In the genomic region with DNA sequence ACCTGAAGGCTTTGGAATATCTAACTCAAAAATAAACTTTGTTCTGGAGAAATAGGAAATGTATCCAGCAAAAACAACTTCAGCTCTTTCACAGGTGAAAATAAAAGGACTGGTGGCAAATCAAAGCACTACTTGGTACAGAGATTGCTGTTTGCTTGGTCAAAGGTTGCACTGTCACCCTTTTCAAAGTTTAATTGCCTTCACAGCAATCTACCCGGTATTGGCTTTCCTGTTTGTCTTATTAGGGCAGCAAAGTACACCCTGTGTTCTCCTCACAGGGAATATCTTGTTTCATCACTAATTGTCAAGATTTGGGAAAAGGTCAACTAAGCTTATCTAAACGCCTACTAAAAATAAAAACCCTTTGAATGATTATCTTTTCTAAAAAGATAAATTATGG, we compare ENCODE assay signal across 23 cellular contexts.
"Had no signal": no experiment of that assay in that cellular context is flagged by ENCODE, and none has a peak within 500 bp of the region (broad histone marks: within the 10 kb centered on the region; RNA-seq: fewer than 3 reads in every experiment).

No MANE protein-coding gene starts in this region.

- H3K4me3 Mint-ChIP-seq: activated CD4-positive, alpha-beta memory T cell treated with anti-CD3 and anti-CD28 coated beads, Interleukin-2, amount 10 ng/mL, durations not matched to agents 7 days and 5 days; activated CD8-positive, alpha-beta memory T cell treated with anti-CD3 and anti-CD28 coated beads, Interleukin-2, amount 10 ng/mL, durations not matched to agents 7 days and 5 days; activated naive CD8-positive, alpha-beta T cell treated with anti-CD3 and anti-CD28 coated beads for 36 hours; activated T-helper 17 cell treated with anti-CD3 and anti-CD28 coated beads, Interleukin-2, amount 50 U/mL, for 72 hours; memory B cell; natural killer cell had no signal

- H3K36me3 ChIP-seq: neutrophil, tibial artery, vagina had no signal

- ATAC-seq: activated CD8-positive, alpha-beta memory T cell treated with anti-CD3 and anti-CD28 coated beads, Interleukin-2, amount 10 ng/mL, durations not matched to agents 7 days and 5 days; activated T-helper 17 cell treated with anti-CD3 and anti-CD28 coated beads, Interleukin-2, amount 50 U/mL, for 72 hours; foreskin keratinocyte; left ventricle myocardium superior; natural killer cell had no signal

- DNase-seq: activated CD4-positive, alpha-beta memory T cell treated with anti-CD3 and anti-CD28 coated beads, Interleukin-2, amount 10 ng/mL, durations not matched to agents 7 days and 5 days; activated CD4-positive, alpha-beta T cell treated with anti-CD3 and anti-CD28 coated beads for 48 hours; activated CD4-positive, CD25-positive, alpha-beta regulatory T cell; activated CD8-positive, alpha-beta memory T cell treated with anti-CD3 and anti-CD28 coated beads, Interleukin-2, amount 10 ng/mL, durations not matched to agents 7 days and 5 days; activated naive CD4-positive, alpha-beta T cell; activated naive CD8-positive, alpha-beta T cell treated with anti-CD3 and anti-CD28 coated beads for 36 hours; amniotic stem cell; dorsolateral prefrontal cortex; foreskin keratinocyte; kidney; left ventricle myocardium superior; natural killer cell; stimulated activated CD8-positive, alpha-beta memory T cell treated with anti-CD3 and anti-CD28 coated beads, Interleukin-4, amount 100 ng/mL, for 48 hours; stimulated activated naive CD4-positive, alpha-beta T cell; substantia nigra; T-helper 1 cell; T-helper 9 cell; tibial artery had no signal

- H3K4me1 ChIP-seq: foreskin keratinocyte, parathyroid adenoma, tibial artery, vagina had no signal

- H3K27me3 Mint-ChIP-seq: activated CD4-positive, alpha-beta memory T cell treated with anti-CD3 and anti-CD28 coated beads, Interleukin-2, amount 10 ng/mL, durations not matched to agents 7 days and 5 days; activated CD8-positive, alpha-beta memory T cell treated with anti-CD3 and anti-CD28 coated beads, Interleukin-2, amount 10 ng/mL, durations not matched to agents 7 days and 5 days; activated naive CD8-positive, alpha-beta T cell treated with anti-CD3 and anti-CD28 coated beads for 36 hours; activated T-helper 17 cell treated with anti-CD3 and anti-CD28 coated beads, Interleukin-2, amount 50 U/mL, for 72 hours; memory B cell had no signal

- H3K27me3 ChIP-seq: dorsolateral prefrontal cortex, foreskin keratinocyte, neutrophil, tibial artery, vagina had no signal

- H3K9me3 ChIP-seq: neutrophil, tibial artery, vagina had no signal

- H3K4me1 Mint-ChIP-seq: activated CD4-positive, alpha-beta memory T cell treated with anti-CD3 and anti-CD28 coated beads, Interleukin-2, amount 10 ng/mL, durations not matched to agents 7 days and 5 days; activated CD8-positive, alpha-beta memory T cell treated with anti-CD3 and anti-CD28 coated beads, Interleukin-2, amount 10 ng/mL, durations not matched to agents 7 days and 5 days; activated naive CD8-positive, alpha-beta T cell treated with anti-CD3 and anti-CD28 coated beads for 36 hours; activated T-helper 17 cell treated with anti-CD3 and anti-CD28 coated beads, Interleukin-2, amount 50 U/mL, for 72 hours; memory B cell; natural killer cell had no signal

- H3K27ac Mint-ChIP-seq: activated CD4-positive, alpha-beta memory T cell treated with anti-CD3 and anti-CD28 coated beads, Interleukin-2, amount 10 ng/mL, durations not matched to agents 7 days and 5 days; activated CD8-positive, alpha-beta memory T cell treated with anti-CD3 and anti-CD28 coated beads, Interleukin-2, amount 10 ng/mL, durations not matched to agents 7 days and 5 days; activated naive CD8-positive, alpha-beta T cell treated with anti-CD3 and anti-CD28 coated beads for 36 hours; activated T-helper 17 cell treated with anti-CD3 and anti-CD28 coated beads, Interleukin-2, amount 50 U/mL, for 72 hours; memory B cell; natural killer cell had no signal

- H3K4me3 ChIP-seq: dorsolateral prefrontal cortex, tibial artery, vagina had no signal

- H3K36me3 Mint-ChIP-seq: activated CD8-positive, alpha-beta memory T cell treated with anti-CD3 and anti-CD28 coated beads, Interleukin-2, amount 10 ng/mL, durations not matched to agents 7 days and 5 days; activated naive CD8-positive, alpha-beta T cell treated with anti-CD3 and anti-CD28 coated beads for 36 hours; memory B cell; natural killer cell had no signal

- H3K27ac ChIP-seq: dorsolateral prefrontal cortex, foreskin keratinocyte, neutrophil, parathyroid adenoma, tibial artery, vagina had no signal
